ENCODE assay signal across 1 cellular context in the genomic region with DNA sequence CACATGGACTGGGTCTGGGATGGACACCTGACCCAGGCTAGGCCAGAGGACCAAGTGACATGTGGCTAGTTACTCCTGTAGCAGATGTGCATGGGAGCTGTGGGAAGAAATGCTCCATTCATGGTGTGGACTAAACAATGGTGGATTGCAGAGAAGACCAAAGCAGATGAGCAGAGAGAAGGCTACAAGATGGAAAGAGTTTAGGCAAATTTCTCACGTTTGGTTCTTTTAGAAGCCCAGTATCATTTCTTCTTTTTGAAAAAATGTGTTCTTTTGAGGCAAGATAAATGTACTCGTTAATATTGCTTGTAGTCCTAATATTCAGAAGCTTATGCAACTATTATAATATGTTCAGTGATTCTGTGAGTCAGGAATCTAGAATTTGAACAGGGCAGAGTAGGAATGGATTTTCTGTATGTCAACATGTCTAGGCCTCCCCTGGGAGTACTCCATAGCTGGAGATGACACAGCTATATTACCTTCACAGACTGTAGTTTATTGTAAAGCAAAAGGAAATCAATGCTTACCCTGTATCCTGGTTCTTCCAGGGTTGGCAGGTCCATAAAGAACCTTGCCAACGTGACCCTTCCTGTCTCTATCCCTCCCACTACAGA.
A peak's percentile ranks its signal among the peaks of the same experiment; 100 is the strongest.
TF ChIP-seq lines count a peak whose summit lies in the region.

No MANE protein-coding gene starts in this region.

TF ChIP-seq in HepG2, 621 proteins besides CTCF, POLR2A, EP300 and RAD21:
- peak; percentile 38; the same call in 1 of the 2 replicates for TF ChIP-seq NFE2L2 (IDR thresholded peaks at IDR 0.05; ENCODE audit: low read length)
- TF ChIP-seq MIER3 (CRISPR knock-in tag; IDR thresholded peaks at IDR 0.05; ENCODE audit: borderline replicate concordance) = no peak
